ENCODE assay signal across 9 cellular contexts in genomic region chr1:248825136-248825535, GRCh38. TPM values are rescaled to one million over a fixed set of nuclear protein-coding genes. Genes with fewer than 3 reads are reported as not detected.
A peak's percentile ranks its signal among the peaks of the same experiment; 100 is the strongest.
DNase-seq lines count a peak whose midpoint lies in the region; ATAC-seq, FAIRE-seq and TF ChIP-seq lines count a peak whose summit lies in the region.
"Had no signal": no experiment of that assay in that cellular context is flagged by ENCODE, and none has a peak within 500 bp of the region (broad histone marks: within the 10 kb centered on the region; RNA-seq: fewer than 3 reads in every experiment).

No MANE protein-coding gene starts in this region.

- TF ChIP-seq POLR2A in esophagus muscularis mucosa (IDR thresholded peaks at IDR 0.05; ENCODE audit: low read depth) (no peak), H54 (IDR thresholded peaks at IDR 0.05; ENCODE audit: low read depth, low read length) (no peak)

- H3K36me3 ChIP-seq in DND-41 (ENCODE audit: insufficient read depth, low read length) (peaks cover 48% of the 10 kb centered on the region), SJSA1 (peaks cover 40% of the 10 kb centered on the region), esophagus muscularis mucosa (peaks cover 0 to 36% (median 13%) of the 10 kb centered on the region in 4 donors), pancreas (no peaks in the 10 kb centered on the region)

- ATAC-seq in DND-41 (ENCODE audit: insufficient read depth, low read depth) (no peak), pancreas (no peak), GM19452 (IDR thresholded peaks at IDR 0.05; ENCODE audit: unreplicated experiment) (no peak), HG02623 (IDR thresholded peaks at IDR 0.05; ENCODE audit: unreplicated experiment) (no peak)

- intact Hi-C loops in esophagus muscularis mucosa (cut with DNase I) (no loop called here), pancreas (cut with DNase I) (no loop called here)

- H3K4me1 ChIP-seq in DND-41 (ENCODE audit: insufficient read depth, low read length) (peaks cover 59% of the 10 kb centered on the region), SJSA1 (replicated peaks) (peaks cover 56% of the 10 kb centered on the region), esophagus muscularis mucosa (peaks cover 52 to 63% (median 61%) of the 10 kb centered on the region in 4 donors), pancreas (peaks cover 20 to 37% (median 24%) of the 10 kb centered on the region in 3 donors)

- no peak for TF ChIP-seq EP300 in esophagus muscularis mucosa (IDR thresholded peaks at IDR 0.05)

- peak overlapping the region; percentile 78 for H3K9ac ChIP-seq in DND-41 (ENCODE audit: low read depth, low read length)

- H3K4me2 ChIP-seq in DND-41 (ENCODE audit: insufficient read depth, low read length) = peak overlapping the region; percentile 73

- DNase-seq in DND-41 (no peak), SJSA1 (ENCODE audit: low read depth in 1 of 2, low spot score in 2 of 2) (peak in 1 of 2 experiments; percentile 19), esophagus muscularis mucosa (ENCODE audit: extremely low spot score) (no peak), pancreas (peak in 1 of 6 donors; percentile 33), H54 (ENCODE audit: insufficient read length, low spot score) (no peak), NK-92 (lab: John Stamatoyannopoulos, UW; ENCODE audit: unreplicated experiment) (no peak)

- H3K9me3 ChIP-seq in DND-41 (ENCODE audit: insufficient read depth, low read length, severe bottlenecking) (no peaks in the 10 kb centered on the region), SJSA1 (replicated peaks) (no peaks in the 10 kb centered on the region; the same call in 1 of the 2 replicates), esophagus muscularis mucosa (no peaks in the 10 kb centered on the region), pancreas (no peaks in the 10 kb centered on the region)

- FAIRE-seq in pancreas (lab: Jason Lieb, UNC) (no peak), H54 (lab: Jason Lieb, UNC) (no peak)
- FAIRE-seq: endometrium had no signal

- peak overlapping the region; percentile 96 for H3K27ac ChIP-seq in DND-41 (ENCODE audit: low read length)
- peak overlapping the region; percentile 96 for H3K27ac ChIP-seq in SJSA1
- peak overlapping the region; percentile 90 to 94 (median 92) for H3K27ac ChIP-seq in esophagus muscularis mucosa (replicated peaks in 1 of 4)
- peak overlapping the region in 2 of 4 donors; percentile 96 to 98 for H3K27ac ChIP-seq in pancreas

- peak overlapping the region; percentile 75 to 98 for H3K4me3 ChIP-seq in DND-41 (ENCODE audit: low read depth in 1 of 2, low read length in 2 of 2)
- H3K4me3 ChIP-seq in SJSA1 = peak overlapping the region; percentile 54
- peak overlapping the region; percentile 68 to 88 (median 82) for H3K4me3 ChIP-seq in esophagus muscularis mucosa
- peak overlapping the region; percentile 41 to 79 (median 56) for H3K4me3 ChIP-seq in pancreas

- TF ChIP-seq CTCF in DND-41 (IDR thresholded peaks at IDR 0.05; ENCODE audit: borderline replicate concordance, extremely low read depth, low read length, poor library complexity, severe bottlenecking) = no peak
- TF ChIP-seq CTCF in esophagus muscularis mucosa (IDR thresholded peaks at IDR 0.05) = no peak
- no peak for TF ChIP-seq CTCF in pancreas (IDR thresholded peaks at IDR 0.05)

- peaks cover 39% of the 10 kb centered on the region for H4K20me1 ChIP-seq in DND-41 (ENCODE audit: insufficient read depth, low read length)

- 31% methylated on average over 10 of the region's 10 CpGs for WGBS in esophagus muscularis mucosa
- 23 to 30% methylated on average over 10 of the region's 10 CpGs for WGBS in pancreas, 2 donors

- H3K79me2 ChIP-seq in DND-41 (ENCODE audit: insufficient read depth, low read length) = peaks cover 55% of the 10 kb centered on the region

- peak overlapping the region; percentile 97 for H2AFZ ChIP-seq in DND-41 (ENCODE audit: low read depth, low read length)

- H3K27me3 ChIP-seq in DND-41 (ENCODE audit: insufficient read depth, low read length, poor library complexity) (no peaks in the 10 kb centered on the region), SJSA1 (replicated peaks) (no peaks in the 10 kb centered on the region), esophagus muscularis mucosa (no peaks in the 10 kb centered on the region), pancreas (no peaks in the 10 kb centered on the region)

RNA-seq across cellular contexts. Expression of gene SH3BP5L, which starts 0.6 kb away (rescaled TPM):
- total RNA-seq in SJSA1 (2014; rRNA removed; shearing (Covaris generic)) = 26.1 and 34.1 TPM in 2 replicates
- total RNA-seq in esophagus muscularis mucosa (10 to 100 TPM; 19.9 to 36.2 (median 28.3) TPM), pancreas (10 to 100 TPM in 1 of 6 donors, 1 to 10 TPM in 5; 6.1 to 15.7 (median 7.6) TPM)
- 10 to 100 TPM; 13.6 to 15.8 TPM for polyA plus RNA-seq in pancreas

RNA-seq across cellular contexts. Expression of gene ZNF672, which starts 12.9 kb away (rescaled TPM):
- total RNA-seq in SJSA1 (2014; rRNA removed; shearing (Covaris generic)) = 23.1 and 27.7 TPM in 2 replicates
- total RNA-seq in esophagus muscularis mucosa (10 to 100 TPM; 30.3 to 46.4 (median 39.3) TPM), pancreas (10 to 100 TPM; 13.0 to 22.6 (median 15.5) TPM)
- polyA plus RNA-seq in pancreas = 10 to 100 TPM in 1 of 2 donors, 1 to 10 TPM in 1; 9.7 to 16.0 TPM

RNA-seq across cellular contexts. Expression of gene ZNF692, which starts 33.7 kb away (rescaled TPM):
- 8.8 and 11.1 TPM in 2 replicates for total RNA-seq in SJSA1 (2014; rRNA removed; shearing (Covaris generic))
- total RNA-seq in esophagus muscularis mucosa (10 to 100 TPM; 19.4 to 37.3 (median 30.5) TPM), pancreas (10 to 100 TPM; 11.9 to 36.5 (median 21.3) TPM)
- polyA plus RNA-seq in pancreas = 100 to 1,000 TPM; 191 to 233 TPM
